12 cellular contexts compared by ENCODE assay signal in the genomic region with DNA sequence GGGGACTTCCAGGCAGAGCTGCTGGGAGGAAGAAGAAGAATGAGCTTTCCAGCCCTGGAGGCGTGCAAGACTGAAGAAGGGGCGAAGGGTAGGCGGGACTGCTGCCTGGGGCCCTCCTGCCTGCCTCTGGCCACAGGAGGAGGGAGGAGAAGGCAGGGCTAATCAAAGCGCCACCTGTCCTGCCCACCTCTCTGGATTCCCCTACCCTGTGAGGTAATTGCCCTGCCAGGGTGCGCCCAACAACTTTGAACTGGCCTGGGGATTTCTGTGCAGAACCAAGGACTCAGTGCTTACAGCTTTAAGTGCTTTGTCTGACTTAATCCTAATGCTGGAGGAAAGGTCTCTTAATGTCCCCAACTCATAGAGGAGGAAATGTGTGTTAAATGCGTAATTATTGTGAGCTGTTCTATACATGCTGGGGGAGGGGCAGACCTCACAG. TPM values are rescaled to one million over a fixed set of nuclear protein-coding genes. Genes with fewer than 3 reads are reported as not detected.
DNase-seq lines count a peak whose midpoint lies in the region; ATAC-seq and TF ChIP-seq lines count a peak whose summit lies in the region.
"Had no signal": no experiment of that assay in that cellular context is flagged by ENCODE, and none has a peak within 500 bp of the region (broad histone marks: within the 10 kb centered on the region; RNA-seq: fewer than 3 reads in every experiment).

A gene with protein sequence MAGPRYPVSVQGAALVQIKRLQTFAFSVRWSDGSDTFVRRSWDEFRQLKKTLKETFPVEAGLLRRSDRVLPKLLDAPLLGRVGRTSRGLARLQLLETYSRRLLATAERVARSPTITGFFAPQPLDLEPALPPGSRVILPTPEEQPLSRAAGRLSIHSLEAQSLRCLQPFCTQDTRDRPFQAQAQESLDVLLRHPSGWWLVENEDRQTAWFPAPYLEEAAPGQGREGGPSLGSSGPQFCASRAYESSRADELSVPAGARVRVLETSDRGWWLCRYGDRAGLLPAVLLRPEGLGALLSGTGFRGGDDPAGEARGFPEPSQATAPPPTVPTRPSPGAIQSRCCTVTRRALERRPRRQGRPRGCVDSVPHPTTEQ (minus strand): TSS at position 72 of the 439 bp plus-strand sequence. CDS start 290 bp downstream, outside the sequence.

- peak within 1 kb of the TSS in 3 of 4 donors; percentile 37 to 97 (median 88) for H3K27ac ChIP-seq in Peyer's patch
- peak within 1 kb of the TSS in 2 of 4 donors; percentile 30 to 82 for H3K27ac ChIP-seq in esophagus squamous epithelium
- H3K27ac ChIP-seq: left ventricle myocardium inferior, uterus had no signal

- ATAC-seq in activated CD8-positive, alpha-beta memory T cell treated with anti-CD3 and anti-CD28 coated beads, Interleukin-2, amount 10 ng/mL, durations not matched to agents 7 days and 5 days: no peak
- ATAC-seq in stimulated activated memory B cell treated with anti-CD40 and anti-IgM and Interleukin-4, amounts not matched to agents 10 μg/mL and 1 μg/mL and 100 μg/mL, for 72 hours: peak; percentile 25
- no peak for ATAC-seq in GM21576 (IDR thresholded peaks at IDR 0.05; ENCODE audit: unreplicated experiment)
- no peak for ATAC-seq in HG03469 (IDR thresholded peaks at IDR 0.05; ENCODE audit: unreplicated experiment)

- H3K4me3 Mint-ChIP-seq in activated CD8-positive, alpha-beta memory T cell treated with anti-CD3 and anti-CD28 coated beads, Interleukin-2, amount 10 ng/mL, durations not matched to agents 7 days and 5 days: peak within 1 kb of the TSS; percentile 7
- H3K4me3 Mint-ChIP-seq in stimulated activated memory B cell treated with anti-CD40 and anti-IgM and Interleukin-4, amounts not matched to agents 10 μg/mL and 1 μg/mL and 100 μg/mL, for 72 hours: no peak within 1 kb of the TSS

- H3K4me1 Mint-ChIP-seq in activated CD8-positive, alpha-beta memory T cell treated with anti-CD3 and anti-CD28 coated beads, Interleukin-2, amount 10 ng/mL, durations not matched to agents 7 days and 5 days: peaks cover 13% of the 10 kb centered on the region
- peaks cover 56% of the 10 kb centered on the region for H3K4me1 Mint-ChIP-seq in stimulated activated memory B cell treated with anti-CD40 and anti-IgM and Interleukin-4, amounts not matched to agents 10 μg/mL and 1 μg/mL and 100 μg/mL, for 72 hours

- peaks cover 8% of the 10 kb centered on the region for H3K36me3 Mint-ChIP-seq in activated CD8-positive, alpha-beta memory T cell treated with anti-CD3 and anti-CD28 coated beads, Interleukin-2, amount 10 ng/mL, durations not matched to agents 7 days and 5 days
- peaks cover 30% of the 10 kb centered on the region for H3K36me3 Mint-ChIP-seq in stimulated activated memory B cell treated with anti-CD40 and anti-IgM and Interleukin-4, amounts not matched to agents 10 μg/mL and 1 μg/mL and 100 μg/mL, for 72 hours

- H3K27me3 ChIP-seq in Peyer's patch (no peaks in the 10 kb centered on the region), esophagus squamous epithelium (peaks cover 0 to 72% (median 13%) of the 10 kb centered on the region in 4 donors)

- H3K4me3 ChIP-seq in Peyer's patch (peak within 1 kb of the TSS in 2 of 4 donors; percentile 61 to 72), esophagus squamous epithelium (peak within 1 kb of the TSS in 3 of 4 donors; percentile 36 to 50 (median 50))
- H3K4me3 ChIP-seq: left ventricle myocardium inferior, uterus had no signal

- peaks cover 0 to 65% (median 17%) of the 10 kb centered on the region in 4 donors for H3K4me1 ChIP-seq in Peyer's patch
- H3K4me1 ChIP-seq in esophagus squamous epithelium: peaks cover 41 to 91% (median 43%) of the 10 kb centered on the region in 3 donors

- no peak for DNase-seq in activated CD8-positive, alpha-beta memory T cell treated with anti-CD3 and anti-CD28 coated beads, Interleukin-2, amount 10 ng/mL, durations not matched to agents 7 days and 5 days
- DNase-seq in activated CD8-positive, alpha-beta memory T cell treated with anti-CD3 and anti-CD28 coated beads, Interleukin-2, amount 50 U/mL, for 4 hours: no peak
- no peak for DNase-seq in Peyer's patch
- no peak for DNase-seq in esophagus squamous epithelium (lab: John Stamatoyannopoulos, UW)
- DNase-seq in stimulated activated CD4-positive, alpha-beta T cell treated with anti-CD3 and anti-CD28 coated beads, Interleukin-2, amount 100 ng/mL, for 48 hours: no peak
- DNase-seq: left ventricle myocardium inferior, NCI-H2107, uterus had no signal

- intact Hi-C loops in esophagus squamous epithelium (cut with DNase I): no loop called here

- 24 to 33% methylated on average over 2 to 5 of the region's 6 CpGs for WGBS in esophagus squamous epithelium, 2 donors

- TF ChIP-seq CTCF in Peyer's patch (IDR thresholded peaks at IDR 0.05): no peak
- TF ChIP-seq CTCF in esophagus squamous epithelium (IDR thresholded peaks at IDR 0.05): no peak

- H3K36me3 ChIP-seq in Peyer's patch (peaks cover 0 to 31% (median 0%) of the 10 kb centered on the region in 3 donors), esophagus squamous epithelium (peaks cover 21 to 35% (median 24%) of the 10 kb centered on the region in 3 donors)
- H3K36me3 ChIP-seq: uterus had no signal

- CTCF ChIA-PET in activated CD8-positive, alpha-beta memory T cell treated with anti-CD3 and anti-CD28 coated beads, Interleukin-2, amount 10 ng/mL, durations not matched to agents 7 days and 5 days (lab: Charles Lee): interaction anchor here (1.4 to 4.5 kb wide), 4 partner anchors 10 to 159 kb away, joined by 3 to 22 read pairs (median 10); a partner anchor contains a TSS

- H3K27me3 Mint-ChIP-seq in activated CD8-positive, alpha-beta memory T cell treated with anti-CD3 and anti-CD28 coated beads, Interleukin-2, amount 10 ng/mL, durations not matched to agents 7 days and 5 days: peaks cover 39% of the 10 kb centered on the region
- peaks cover 42% of the 10 kb centered on the region for H3K27me3 Mint-ChIP-seq in stimulated activated memory B cell treated with anti-CD40 and anti-IgM and Interleukin-4, amounts not matched to agents 10 μg/mL and 1 μg/mL and 100 μg/mL, for 72 hours

- H3K27ac Mint-ChIP-seq in activated CD8-positive, alpha-beta memory T cell treated with anti-CD3 and anti-CD28 coated beads, Interleukin-2, amount 10 ng/mL, durations not matched to agents 7 days and 5 days: no peak within 1 kb of the TSS
- no peak within 1 kb of the TSS for H3K27ac Mint-ChIP-seq in stimulated activated memory B cell treated with anti-CD40 and anti-IgM and Interleukin-4, amounts not matched to agents 10 μg/mL and 1 μg/mL and 100 μg/mL, for 72 hours

- H3K9me3 Mint-ChIP-seq in activated CD8-positive, alpha-beta memory T cell treated with anti-CD3 and anti-CD28 coated beads, Interleukin-2, amount 10 ng/mL, durations not matched to agents 7 days and 5 days (ENCODE audit: low read depth): no peaks in the 10 kb centered on the region
- no peaks in the 10 kb centered on the region for H3K9me3 Mint-ChIP-seq in stimulated activated memory B cell treated with anti-CD40 and anti-IgM and Interleukin-4, amounts not matched to agents 10 μg/mL and 1 μg/mL and 100 μg/mL, for 72 hours

- TF ChIP-seq POLR2A in Peyer's patch (IDR thresholded peaks at IDR 0.05) (peak; percentile 10 to 28), esophagus squamous epithelium (IDR thresholded peaks at IDR 0.05) (no peak)

- H3K9me3 ChIP-seq in Peyer's patch (no peaks in the 10 kb centered on the region), esophagus squamous epithelium (no peaks in the 10 kb centered on the region)
- H3K9me3 ChIP-seq: left ventricle myocardium inferior, uterus had no signal

RNA-seq across cellular contexts. Expression of the gene that starts here (rescaled TPM):
- under 1 TPM in 1 of 2 experiments, not detected in 1; 0.26 TPM for total RNA-seq in activated CD8-positive, alpha-beta memory T cell treated with anti-CD3 and anti-CD28 coated beads, Interleukin-2, amount 10 ng/mL, durations not matched to agents 7 days and 5 days
- total RNA-seq in Peyer's patch: 10 to 100 TPM in 3 of 4 donors, 1 to 10 TPM in 1; 8.6 to 23.1 (median 11.3) TPM
- 1 to 10 TPM in 2 of 4 donors, under 1 TPM in 2; 0.38 to 4.2 (median 1.8) TPM for total RNA-seq in esophagus squamous epithelium
- total RNA-seq: left ventricle myocardium inferior, SK-MEL-5 had no signal

Comparison
In these comparisons a context has a peak if more than half of its experiments do, and no peak if none do; other contexts are left out.
1. POLR2A ChIP-seq: peak in Peyer's patch (2 of 2); none in esophagus squamous epithelium (0 of 4).